ENCODE assay signal across 1 cellular context in the genomic region with DNA sequence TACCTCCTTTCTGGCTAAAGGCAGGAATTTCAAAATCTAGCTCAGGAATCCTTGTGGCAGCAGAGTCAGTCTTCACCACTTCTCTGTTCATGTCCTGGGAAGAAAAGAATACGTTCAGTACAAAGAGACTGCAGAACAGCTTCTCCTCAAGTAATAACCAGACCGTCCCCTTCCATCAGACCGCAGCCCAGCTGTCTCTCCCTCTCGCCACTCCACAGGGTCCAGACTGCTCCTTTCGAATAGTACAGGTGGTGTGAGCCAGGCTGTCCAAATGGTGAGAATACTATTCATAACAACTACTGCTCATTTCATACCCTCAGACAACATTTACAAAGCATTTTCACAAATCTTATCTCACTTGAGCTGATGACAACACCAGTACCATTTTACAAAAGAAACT.
TF ChIP-seq lines count a peak whose summit lies in the region.

No MANE protein-coding gene starts in this region.

TF ChIP-seq in liver, 16 proteins besides CTCF, POLR2A, EP300 and RAD21 (continued from another document):
- TF ChIP-seq, protein P1, sequence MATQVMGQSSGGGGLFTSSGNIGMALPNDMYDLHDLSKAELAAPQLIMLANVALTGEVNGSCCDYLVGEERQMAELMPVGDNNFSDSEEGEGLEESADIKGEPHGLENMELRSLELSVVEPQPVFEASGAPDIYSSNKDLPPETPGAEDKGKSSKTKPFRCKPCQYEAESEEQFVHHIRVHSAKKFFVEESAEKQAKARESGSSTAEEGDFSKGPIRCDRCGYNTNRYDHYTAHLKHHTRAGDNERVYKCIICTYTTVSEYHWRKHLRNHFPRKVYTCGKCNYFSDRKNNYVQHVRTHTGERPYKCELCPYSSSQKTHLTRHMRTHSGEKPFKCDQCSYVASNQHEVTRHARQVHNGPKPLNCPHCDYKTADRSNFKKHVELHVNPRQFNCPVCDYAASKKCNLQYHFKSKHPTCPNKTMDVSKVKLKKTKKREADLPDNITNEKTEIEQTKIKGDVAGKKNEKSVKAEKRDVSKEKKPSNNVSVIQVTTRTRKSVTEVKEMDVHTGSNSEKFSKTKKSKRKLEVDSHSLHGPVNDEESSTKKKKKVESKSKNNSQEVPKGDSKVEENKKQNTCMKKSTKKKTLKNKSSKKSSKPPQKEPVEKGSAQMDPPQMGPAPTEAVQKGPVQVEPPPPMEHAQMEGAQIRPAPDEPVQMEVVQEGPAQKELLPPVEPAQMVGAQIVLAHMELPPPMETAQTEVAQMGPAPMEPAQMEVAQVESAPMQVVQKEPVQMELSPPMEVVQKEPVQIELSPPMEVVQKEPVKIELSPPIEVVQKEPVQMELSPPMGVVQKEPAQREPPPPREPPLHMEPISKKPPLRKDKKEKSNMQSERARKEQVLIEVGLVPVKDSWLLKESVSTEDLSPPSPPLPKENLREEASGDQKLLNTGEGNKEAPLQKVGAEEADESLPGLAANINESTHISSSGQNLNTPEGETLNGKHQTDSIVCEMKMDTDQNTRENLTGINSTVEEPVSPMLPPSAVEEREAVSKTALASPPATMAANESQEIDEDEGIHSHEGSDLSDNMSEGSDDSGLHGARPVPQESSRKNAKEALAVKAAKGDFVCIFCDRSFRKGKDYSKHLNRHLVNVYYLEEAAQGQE (IDR thresholded peaks at IDR 0.05), result no peak
- TF ChIP-seq RXRA (IDR thresholded peaks at IDR 0.05), result no peak
- TF ChIP-seq, protein P2, sequence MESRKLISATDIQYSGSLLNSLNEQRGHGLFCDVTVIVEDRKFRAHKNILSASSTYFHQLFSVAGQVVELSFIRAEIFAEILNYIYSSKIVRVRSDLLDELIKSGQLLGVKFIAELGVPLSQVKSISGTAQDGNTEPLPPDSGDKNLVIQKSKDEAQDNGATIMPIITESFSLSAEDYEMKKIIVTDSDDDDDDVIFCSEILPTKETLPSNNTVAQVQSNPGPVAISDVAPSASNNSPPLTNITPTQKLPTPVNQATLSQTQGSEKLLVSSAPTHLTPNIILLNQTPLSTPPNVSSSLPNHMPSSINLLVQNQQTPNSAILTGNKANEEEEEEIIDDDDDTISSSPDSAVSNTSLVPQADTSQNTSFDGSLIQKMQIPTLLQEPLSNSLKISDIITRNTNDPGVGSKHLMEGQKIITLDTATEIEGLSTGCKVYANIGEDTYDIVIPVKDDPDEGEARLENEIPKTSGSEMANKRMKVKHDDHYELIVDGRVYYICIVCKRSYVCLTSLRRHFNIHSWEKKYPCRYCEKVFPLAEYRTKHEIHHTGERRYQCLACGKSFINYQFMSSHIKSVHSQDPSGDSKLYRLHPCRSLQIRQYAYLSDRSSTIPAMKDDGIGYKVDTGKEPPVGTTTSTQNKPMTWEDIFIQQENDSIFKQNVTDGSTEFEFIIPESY (IDR thresholded peaks at IDR 0.05), result no peak
- TF ChIP-seq SP1 (IDR thresholded peaks at IDR 0.05), result no peak
- no peak for TF ChIP-seq JUND (IDR thresholded peaks at IDR 0.05)
- no peak for TF ChIP-seq HNF4A (conservative IDR thresholded peaks at IDR 0.05)
- no peak for TF ChIP-seq FOXA1 (IDR thresholded peaks at IDR 0.05)
